Comparison of ENCODE assay signal across 1 cellular context in genomic region chr10:48306265-48306869, GRCh38.
TF ChIP-seq lines count a peak whose summit lies in the region.

MAPK8 (plus strand) TSS chr10:48306677; CDS start chr10:48401661, 94,984 bp downstream.

TF ChIP-seq in WTC11, 78 proteins besides CTCF, POLR2A, EP300 and RAD21 (continued from another document):
- TF ChIP-seq HMGXB4 (CRISPR knock-in tag; IDR thresholded peaks at IDR 0.05), result peak; percentile 38
- no peak; the same call in 1 of the 2 replicates for TF ChIP-seq ZBTB21 (CRISPR knock-in tag; IDR thresholded peaks at IDR 0.05; ENCODE audit: borderline replicate concordance)
- TF ChIP-seq JAZF1 (CRISPR knock-in tag; IDR thresholded peaks at IDR 0.05), result no peak
- TF ChIP-seq TEAD4 (CRISPR knock-in tag; IDR thresholded peaks at IDR 0.05), result peak; percentile 37; the same call in 1 of the 2 replicates
- peak; percentile 61 for TF ChIP-seq FOXK1 (CRISPR knock-in tag; IDR thresholded peaks at IDR 0.05)
- TF ChIP-seq MAX (CRISPR knock-in tag; IDR thresholded peaks at IDR 0.05), result peak; percentile 99
- TF ChIP-seq ZNF121 (CRISPR knock-in tag; IDR thresholded peaks at IDR 0.05), result no peak
